Comparison of ENCODE assay signal across 33 cellular contexts in genomic region chr10:102191956-102192355, GRCh38. TPM values are rescaled to one million over a fixed set of nuclear protein-coding genes. Genes with fewer than 3 reads are reported as not detected.
"Had no signal": no experiment of that assay in that cellular context is flagged by ENCODE, and none has a peak within 500 bp of the region (broad histone marks: within the 10 kb centered on the region; RNA-seq: fewer than 3 reads in every experiment).

No MANE protein-coding gene starts in this region.

- H3K9me3 Mint-ChIP-seq: effector memory CD8-positive, alpha-beta T cell had no signal

- H3K27me3 Mint-ChIP-seq: dendritic cell treated with granulocyte-macrophage colony-stimulating factor and Interleukin-4, amounts not matched to agents 40 ng/mL and 50 ng/mL, for 4 days; effector memory CD8-positive, alpha-beta T cell had no signal

- H3K4me1 ChIP-seq: gastrocnemius medialis had no signal

- H3K27ac Mint-ChIP-seq: dendritic cell treated with granulocyte-macrophage colony-stimulating factor and Interleukin-4, amounts not matched to agents 40 ng/mL and 50 ng/mL, for 4 days; endodermal cell; mesothelial cell of epicardium; naive B cell had no signal

- H3K27me3 ChIP-seq: colonic mucosa, esophagus squamous epithelium, gastrocnemius medialis, heart right ventricle, left lung had no signal

- H3K36me3 Mint-ChIP-seq: mesothelial cell of epicardium, naive B cell had no signal

- DNase-seq: colonic mucosa; cortex of kidney; effector CD8-positive, alpha-beta T cell; effector memory CD8-positive, alpha-beta T cell; endodermal cell; erythroblast; esophagus squamous epithelium; foreskin fibroblast; foreskin melanocyte; gastrocnemius medialis; glutamatergic neuron; head of caudate nucleus; heart right ventricle; hippocampal formation; left cardiac atrium; left lung; left ventricle myocardium superior; lower lobe of right lung; mesenchymal stem cell; mucosa of descending colon; naive B cell had no signal

- H3K4me3 ChIP-seq: colonic mucosa, esophagus squamous epithelium, gastrocnemius medialis, heart right ventricle, left lung, lower lobe of right lung, mucosa of descending colon had no signal

- ATAC-seq: effector memory CD8-positive, alpha-beta T cell; esophagus mucosa; gastrocnemius medialis; heart right ventricle; left cardiac atrium; left lung; left ventricle myocardium superior; lower lobe of right lung; mucosa of descending colon had no signal

- H3K4me3 Mint-ChIP-seq: dendritic cell treated with granulocyte-macrophage colony-stimulating factor and Interleukin-4, amounts not matched to agents 40 ng/mL and 50 ng/mL, for 4 days; effector memory CD8-positive, alpha-beta T cell; endodermal cell; mesothelial cell of epicardium; naive B cell had no signal

- H3K36me3 ChIP-seq: colonic mucosa, esophagus squamous epithelium, gastrocnemius medialis, heart right ventricle, left lung, lower lobe of right lung had no signal

- H3K9me3 ChIP-seq: colonic mucosa, esophagus squamous epithelium, gastrocnemius medialis, lower lobe of right lung had no signal

- H3K27ac ChIP-seq: colonic mucosa, epithelial cell of prostate, esophagus squamous epithelium, gastrocnemius medialis, heart right ventricle, left lung, lower lobe of right lung had no signal

- H3K4me1 Mint-ChIP-seq: endodermal cell, mesothelial cell of epicardium had no signal

- FAIRE-seq: endometrium, islet of Langerhans, keratinocyte had no signal

RNA-seq across cellular contexts. Expression of gene ELOVL3, which starts 34.1 kb away (rescaled TPM):
- total RNA-seq: dermis microvascular lymphatic vessel endothelial cell, endodermal cell, esophagus mucosa, esophagus squamous epithelium, glomerular endothelial cell, left ventricle myocardium superior, lung microvascular endothelial cell had no signal

RNA-seq across cellular contexts. Expression of gene PITX3, which starts 49.4 kb away (rescaled TPM):
- total RNA-seq: colonic mucosa, dermis microvascular lymphatic vessel endothelial cell, endodermal cell, esophagus mucosa, esophagus squamous epithelium, glomerular endothelial cell, left cardiac atrium, lower leg skin, lower lobe of right lung, lung microvascular endothelial cell, mesenteric fat pad, mesothelial cell of epicardium, mucosa of descending colon had no signal
- polyA plus RNA-seq: keratinocyte had no signal
